ENCODE assay signal across 25 cellular contexts in genomic region chr7:31553636-31554035, GRCh38. TPM values are rescaled to one million over a fixed set of nuclear protein-coding genes. Genes with fewer than 3 reads are reported as not detected.
DNase-seq lines count a peak whose midpoint lies in the region; ATAC-seq and TF ChIP-seq lines count a peak whose summit lies in the region.
"Had no signal": no experiment of that assay in that cellular context is flagged by ENCODE, and none has a peak within 500 bp of the region (broad histone marks: within the 10 kb centered on the region; RNA-seq: fewer than 3 reads in every experiment).

No MANE protein-coding gene starts in this region.

- ATAC-seq in left colon, result peak; percentile 58
- ATAC-seq in natural killer cell, result no peak
- ATAC-seq in GM18517 (IDR thresholded peaks at IDR 0.05; ENCODE audit: unreplicated experiment), result no peak
- ATAC-seq: Right ventricle myocardium inferior; stimulated activated naive CD8-positive, alpha-beta T cell treated with anti-CD3 and anti-CD28 coated beads, Interleukin-15, amount 100 ng/mL, for 72 hours had no signal

- no peak overlapping the region for H3K27ac ChIP-seq in A673 (ENCODE audit: low read depth, low read length, poor library complexity, severe bottlenecking)
- H3K27ac ChIP-seq: WERI-Rb-1 had no signal

- H3K9me3 ChIP-seq in A673 (ENCODE audit: low read depth, low read length, poor library complexity, severe bottlenecking), result no peaks in the 10 kb centered on the region

- H3K4me1 ChIP-seq in A673 (ENCODE audit: insufficient read depth, low read length, poor library complexity, severe bottlenecking), result no peaks in the 10 kb centered on the region

- CTCF ChIA-PET in A673 (lab: Charles Lee), result no interaction called here

- H3K4me1 Mint-ChIP-seq in natural killer cell, result no peaks in the 10 kb centered on the region
- H3K4me1 Mint-ChIP-seq: stimulated activated naive CD8-positive, alpha-beta T cell treated with anti-CD3 and anti-CD28 coated beads, Interleukin-15, amount 100 ng/mL, for 72 hours had no signal

- H3K36me3 Mint-ChIP-seq in natural killer cell, result no peaks in the 10 kb centered on the region
- H3K36me3 Mint-ChIP-seq: type B pancreatic cell had no signal

- no peak overlapping the region for H3K27ac Mint-ChIP-seq in natural killer cell
- H3K27ac Mint-ChIP-seq: activated naive CD4-positive, alpha-beta T cell treated with anti-CD3 and anti-CD28 coated beads for 36 hours; type B pancreatic cell had no signal

- DNase-seq in DMS153 (lab: John Stamatoyannopoulos, UW) (peak; percentile 100), NCI-H1417 (lab: John Stamatoyannopoulos, UW) (peak in 2 of 3 experiments; percentile 87 to 97), NCI-H345 treated with DMSO at 0.1 percent for 48 hours (lab: John Stamatoyannopoulos, UW; ENCODE audit: unreplicated experiment) (peak; percentile 97), left colon (no peak), GM20000 (ENCODE audit: low spot score) (no peak), natural killer cell (no peak), A673 (ENCODE audit: low spot score) (no peak)
- DNase-seq: activated CD4-positive, alpha-beta T cell treated with anti-CD3 and anti-CD28 coated beads, Interleukin-2, amount 50 U/mL, for 48 hours; activated naive CD4-positive, alpha-beta T cell treated with anti-CD3 and anti-CD28 coated beads for 36 hours; activated T-cell treated with anti-CD3 and anti-CD28 coated beads, Interleukin-2, amount 50 U/mL, for 1 hour; aorta; cerebellar nuclear complex; effector CD8-positive, alpha-beta T cell; glutamatergic neuron; KG1; NCI-H2171 treated with DMSO at 0.1 percent for 48 hours; stimulated activated CD4-positive, alpha-beta T cell treated with anti-CD3 and anti-CD28 coated beads, Interleukin-2, amount 100 ng/mL, for 24 hours; stimulated activated naive CD8-positive, alpha-beta T cell treated with anti-CD3 and anti-CD28 coated beads, Interleukin-15, amount 100 ng/mL, for 72 hours; WERI-Rb-1 had no signal

- H3K27me3 ChIP-seq in A673 (replicated peaks; ENCODE audit: insufficient read depth, low read depth, low read length, poor library complexity), result no peaks in the 10 kb centered on the region

- H3K4me3 ChIP-seq in A673 (ENCODE audit: low read depth, low read length, poor library complexity, severe bottlenecking), result no peak overlapping the region

- no peak overlapping the region for H3K4me3 Mint-ChIP-seq in natural killer cell
- H3K4me3 Mint-ChIP-seq: activated naive CD4-positive, alpha-beta T cell treated with anti-CD3 and anti-CD28 coated beads for 36 hours; stimulated activated naive CD8-positive, alpha-beta T cell treated with anti-CD3 and anti-CD28 coated beads, Interleukin-15, amount 100 ng/mL, for 72 hours; type B pancreatic cell had no signal

- no peak for TF ChIP-seq CTCF in GM20000 (IDR thresholded peaks at IDR 0.05; ENCODE audit: extremely low read depth, missing control alignments)
- TF ChIP-seq CTCF in natural killer cell (IDR thresholded peaks at IDR 0.05), result no peak
- TF ChIP-seq CTCF in A673 (conservative IDR thresholded peaks at IDR 0.05; ENCODE audit: low read depth, low read length), result no peak

- no peaks in the 10 kb centered on the region for H3K27me3 Mint-ChIP-seq in natural killer cell (ENCODE audit: low read depth in 2 of 2)
- H3K27me3 Mint-ChIP-seq: stimulated activated naive CD8-positive, alpha-beta T cell treated with anti-CD3 and anti-CD28 coated beads, Interleukin-15, amount 100 ng/mL, for 72 hours had no signal

- POLR2A ChIA-PET in A673 (lab: Charles Lee; ENCODE audit: low non-redundant PET), result no interaction called here

- H3K9me3 Mint-ChIP-seq in natural killer cell, result peaks cover 3 to 6% of the 10 kb centered on the region in 2 donors
- H3K9me3 Mint-ChIP-seq: stimulated activated naive CD8-positive, alpha-beta T cell treated with anti-CD3 and anti-CD28 coated beads, Interleukin-15, amount 100 ng/mL, for 72 hours; type B pancreatic cell had no signal

- BruUV-seq in A673 (replicated peaks; lab: Mats Ljungman, UMichigan), result no TSS peak

- intact Hi-C loops in left colon (cut with DNase I, micrococcal nuclease) (no loop called here), natural killer cell (cut with micrococcal nuclease) (no loop called here), A673 (cut with micrococcal nuclease; ENCODE audit: unreplicated experiment) (no loop called here)

- no peaks in the 10 kb centered on the region for H3K36me3 ChIP-seq in A673 (ENCODE audit: insufficient read depth, low read length, poor library complexity, severe bottlenecking)
- H3K36me3 ChIP-seq: WERI-Rb-1 had no signal

RNA-seq across cellular contexts. Expression of gene ITPRID1, which starts 39.7 kb away (rescaled TPM):
- 1 to 10 TPM; 1.2 to 2.6 TPM for total RNA-seq in left colon
- total RNA-seq in natural killer cell, result not detected
- total RNA-seq in A673 (2021), result 0.21 and 0.31 TPM in 2 replicates
- total RNA-seq: activated naive CD4-positive, alpha-beta T cell treated with anti-CD3 and anti-CD28 coated beads for 36 hours; myocyte; osteoblast; Right ventricle myocardium inferior; T-helper 1 cell treated with Interleukin-12 subunit alpha and Interleukin-12 subunit beta and Interleukin-4 antibody, amounts not matched to agents 30 ng/mL and 1 ng/mL, for 36 hours had no signal

Comparison
In these comparisons a context has a peak if more than half of its experiments do, and no peak if none do; other contexts are left out.
1. DNase-seq: peak in DMS153 (single experiment), NCI-H1417 (2 of 3) and NCI-H345 treated with DMSO at 0.1 percent for 48 hours (single experiment); none in left colon (0 of 2), GM20000 (single experiment), natural killer cell (single experiment) and A673 (single experiment).